ENCODE assay signal across 24 cellular contexts in genomic region chr3:5563537-5564277, GRCh38.
DNase-seq lines count a peak whose midpoint lies in the region; ATAC-seq and TF ChIP-seq lines count a peak whose summit lies in the region.
"Had no signal": no experiment of that assay in that cellular context is flagged by ENCODE, and none has a peak within 500 bp of the region (broad histone marks: within the 10 kb centered on the region; RNA-seq: fewer than 3 reads in every experiment).

No MANE protein-coding gene starts in this region.

- no peaks in the 10 kb centered on the region for H3K9me3 Mint-ChIP-seq in activated CD4-positive, alpha-beta T cell treated with anti-CD3 and anti-CD28 coated beads for 36 hours (ENCODE audit: low read depth)

- DNase-seq in activated CD4-positive, alpha-beta T cell treated with anti-CD3 and anti-CD28 coated beads for 36 hours: peak; percentile 13
- DNase-seq in activated CD4-positive, alpha-beta T cell treated with anti-CD3 and anti-CD28 coated beads for 1 hour: no peak
- DNase-seq in GM12865 (ENCODE audit: low read depth) (peak; percentile 10), NCI-H69 (lab: John Stamatoyannopoulos, UW) (peak; percentile 42), epithelial cell of prostate (ENCODE audit: low read depth, low spot score) (no peak), NCI-H510A treated with DMSO at 0.1 percent for 48 hours (lab: John Stamatoyannopoulos, UW) (no peak), NCI-H2196 treated with DMSO at 0.1 percent for 48 hours (lab: John Stamatoyannopoulos, UW; ENCODE audit: unreplicated experiment) (no peak)
- DNase-seq: CD8-positive, alpha-beta memory T cell; DMS79; KBM-7; NCI-H187; NCI-H226; NCI-H524; NCI-H82; PC-9; RPMI8226; SHP77 had no signal

- H3K4me3 Mint-ChIP-seq in activated CD4-positive, alpha-beta T cell treated with anti-CD3 and anti-CD28 coated beads for 36 hours: no peak overlapping the region
- H3K4me3 Mint-ChIP-seq: CD8-positive, alpha-beta memory T cell; GM23338 had no signal

- H3K4me3 ChIP-seq in GM12865 (ENCODE audit: low read depth, low read length): no peak overlapping the region
- H3K4me3 ChIP-seq: GM12878, GM23338, HAP-1, PC-9 had no signal

- ATAC-seq in activated CD4-positive, alpha-beta T cell treated with anti-CD3 and anti-CD28 coated beads for 36 hours: no peak
- no peak for ATAC-seq in GM18858 (IDR thresholded peaks at IDR 0.05; ENCODE audit: unreplicated experiment)
- ATAC-seq: GM12878, GM23338, HepG2 had no signal

- H3K27me3 Mint-ChIP-seq in activated CD4-positive, alpha-beta T cell treated with anti-CD3 and anti-CD28 coated beads for 36 hours: peaks cover 5% of the 10 kb centered on the region

- peak overlapping the region; percentile 5 for H3K27ac Mint-ChIP-seq in activated CD4-positive, alpha-beta T cell treated with anti-CD3 and anti-CD28 coated beads for 36 hours
- H3K27ac Mint-ChIP-seq: GM23338 had no signal

- peak overlapping the region; percentile 14 for H3K27ac ChIP-seq in epithelial cell of prostate
- H3K27ac ChIP-seq: C4-2B, HL-60, PC-9 had no signal

- no peak for TF ChIP-seq CTCF in GM12865 (IDR thresholded peaks at IDR 0.05; ENCODE audit: insufficient read depth, low read depth, low read length, missing control alignments)

- H3K36me3 Mint-ChIP-seq in activated CD4-positive, alpha-beta T cell treated with anti-CD3 and anti-CD28 coated beads for 36 hours (ENCODE audit: low read depth): no peaks in the 10 kb centered on the region

- POLR2A ChIA-PET in activated CD4-positive, alpha-beta T cell treated with anti-CD3 and anti-CD28 coated beads for 36 hours (lab: Charles Lee): no interaction called here

- CTCF ChIA-PET in activated CD4-positive, alpha-beta T cell treated with anti-CD3 and anti-CD28 coated beads for 36 hours (lab: Charles Lee): no interaction called here

- intact Hi-C loops in activated CD4-positive, alpha-beta T cell treated with anti-CD3 and anti-CD28 coated beads for 36 hours (cut with DNase I, micrococcal nuclease): no loop called here

- no peaks in the 10 kb centered on the region for H3K4me1 Mint-ChIP-seq in activated CD4-positive, alpha-beta T cell treated with anti-CD3 and anti-CD28 coated beads for 36 hours
- H3K4me1 Mint-ChIP-seq: CD8-positive, alpha-beta memory T cell; GM23338 had no signal

Comparison
In these comparisons a context has a peak if more than half of its experiments do, and no peak if none do; other contexts are left out.
1. DNase-seq: peak in activated CD4-positive, alpha-beta T cell treated with anti-CD3 and anti-CD28 coated beads for 36 hours (single experiment), GM12865 (single experiment) and NCI-H69 (single experiment); none in activated CD4-positive, alpha-beta T cell treated with anti-CD3 and anti-CD28 coated beads for 1 hour (single experiment), epithelial cell of prostate (single experiment), NCI-H510A treated with DMSO at 0.1 percent for 48 hours (single experiment) and NCI-H2196 treated with DMSO at 0.1 percent for 48 hours (single experiment).